ENCODE assay signal across 8 cellular contexts in the genomic region with DNA sequence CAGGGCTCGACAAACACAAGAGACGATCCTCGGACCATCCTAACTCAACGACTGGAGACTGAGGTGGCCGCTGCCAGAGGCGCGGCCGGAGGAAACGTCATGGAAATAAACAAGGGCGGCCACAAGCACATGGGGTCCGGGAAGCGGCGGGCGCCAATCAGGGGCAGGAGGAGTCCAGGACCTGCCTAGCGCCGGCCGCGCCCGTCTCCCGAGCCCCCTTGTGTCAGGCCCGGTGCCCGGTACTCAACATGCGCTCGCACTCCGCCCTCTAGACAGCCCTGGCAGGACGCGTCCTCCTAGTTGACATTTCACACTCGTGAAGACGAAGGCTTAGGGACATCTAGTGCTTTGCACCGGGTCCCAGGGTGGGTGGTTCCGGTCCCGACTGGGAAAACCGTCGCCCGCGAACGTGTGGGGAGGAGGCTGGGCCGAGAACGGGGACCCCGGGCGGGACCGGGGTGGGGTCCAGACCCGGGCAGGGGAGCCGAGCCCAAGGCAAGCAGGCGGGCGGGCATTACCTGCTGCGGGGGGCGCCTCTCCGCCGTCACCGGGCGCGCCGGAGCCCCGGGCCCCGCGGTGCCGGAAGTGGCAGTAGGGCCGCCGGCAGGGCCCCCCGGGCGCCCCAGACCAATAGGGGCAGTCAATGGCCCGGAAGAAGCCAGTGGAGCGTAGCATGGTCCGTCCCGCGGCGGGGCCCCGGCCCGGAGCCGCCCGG. TPM values are rescaled to one million over a fixed set of nuclear protein-coding genes. Genes with fewer than 3 reads are reported as not detected.
DNase-seq lines count a peak whose midpoint lies in the region; ATAC-seq, FAIRE-seq and TF ChIP-seq lines count a peak whose summit lies in the region.

No MANE protein-coding gene starts in this region.

- peak; percentile 17 for ATAC-seq in HG03571 (IDR thresholded peaks at IDR 0.05; ENCODE audit: unreplicated experiment)

- FAIRE-seq in GM19239 (lab: Jason Lieb, UNC), result peak; percentile 26
- no peak for FAIRE-seq in D721Med (lab: Jason Lieb, UNC)

- peaks cover 10% of the 10 kb centered on the region for H3K4me1 ChIP-seq in osteoblast (ENCODE audit: insufficient read depth, low read length)

- H3K4me3 ChIP-seq in fibroblast of the aortic adventitia (ENCODE audit: low read depth, low read length), result peak overlapping the region; percentile 94
- H3K4me3 ChIP-seq in osteoblast (ENCODE audit: insufficient read depth, low read length), result peak overlapping the region; percentile 99

- peak overlapping the region; percentile 87 for H3K4me3 Mint-ChIP-seq in activated CD4-positive, alpha-beta memory T cell treated with anti-CD3 and anti-CD28 coated beads, Interleukin-2, amount 10 ng/mL, durations not matched to agents 7 days and 5 days

- peak overlapping the region; percentile 88 for H3K27ac Mint-ChIP-seq in activated CD4-positive, alpha-beta memory T cell treated with anti-CD3 and anti-CD28 coated beads, Interleukin-2, amount 10 ng/mL, durations not matched to agents 7 days and 5 days

- H3K27ac ChIP-seq in osteoblast (ENCODE audit: low read depth, low read length), result peak overlapping the region; percentile 98

- H3K9me3 Mint-ChIP-seq in activated CD4-positive, alpha-beta memory T cell treated with anti-CD3 and anti-CD28 coated beads, Interleukin-2, amount 10 ng/mL, durations not matched to agents 7 days and 5 days, result no peaks in the 10 kb centered on the region

- peak overlapping the region; percentile 96 for H3K4me2 ChIP-seq in osteoblast (ENCODE audit: insufficient read depth, low read length)

- POLR2A ChIA-PET in activated CD4-positive, alpha-beta memory T cell treated with anti-CD3 and anti-CD28 coated beads, Interleukin-2, amount 10 ng/mL, durations not matched to agents 7 days and 5 days (lab: Charles Lee), result interaction anchor here (1.9 to 2.0 kb wide), 2 partner anchors 9 to 10 kb away, joined by 8 to 9 read pairs; no protein-coding TSS in a partner anchor

- H3K27me3 ChIP-seq in osteoblast (ENCODE audit: insufficient read depth, low read length), result no peaks in the 10 kb centered on the region

- CTCF ChIA-PET in activated CD4-positive, alpha-beta memory T cell treated with anti-CD3 and anti-CD28 coated beads, Interleukin-2, amount 10 ng/mL, durations not matched to agents 7 days and 5 days (lab: Charles Lee), result interaction anchor here (1.1 to 1.9 kb wide), 2 partner anchors 9 to 10 kb away, joined by 4 to 7 read pairs; no protein-coding TSS in a partner anchor

- peaks cover 2% of the 10 kb centered on the region for H3K36me3 ChIP-seq in osteoblast (ENCODE audit: insufficient read depth, low read length)

- peaks cover 81% of the 10 kb centered on the region for H3K79me2 ChIP-seq in osteoblast (ENCODE audit: insufficient read depth, low read length)

- no peaks in the 10 kb centered on the region for H3K27me3 Mint-ChIP-seq in activated CD4-positive, alpha-beta memory T cell treated with anti-CD3 and anti-CD28 coated beads, Interleukin-2, amount 10 ng/mL, durations not matched to agents 7 days and 5 days

- H4K20me1 ChIP-seq in osteoblast (ENCODE audit: insufficient read depth, low read length), result peaks cover 65% of the 10 kb centered on the region

- TF ChIP-seq CTCF in fibroblast of the aortic adventitia (IDR thresholded peaks at IDR 0.05; ENCODE audit: insufficient read depth, low read length) (no peak), osteoblast (IDR thresholded peaks at IDR 0.05; ENCODE audit: extremely low read depth, low read depth, low read length) (no peak), D721Med (IDR thresholded peaks at IDR 0.05; ENCODE audit: insufficient read depth, missing control alignments) (no peak)

- H2AFZ ChIP-seq in osteoblast (ENCODE audit: low read length), result peak overlapping the region; percentile 39

- no peaks in the 10 kb centered on the region for H3K36me3 Mint-ChIP-seq in activated CD4-positive, alpha-beta memory T cell treated with anti-CD3 and anti-CD28 coated beads, Interleukin-2, amount 10 ng/mL, durations not matched to agents 7 days and 5 days (ENCODE audit: low read depth)

- no peaks in the 10 kb centered on the region for H3K9me3 ChIP-seq in osteoblast (ENCODE audit: low read depth, low read length)

- DNase-seq in AG20443 (ENCODE audit: low spot score) (peak; percentile 57), GM19239 (ENCODE audit: insufficient read length, low spot score) (no peak), fibroblast of the aortic adventitia (ENCODE audit: low read depth) (peak; percentile 36), osteoblast (ENCODE audit: insufficient read length, low spot score, missing footprints) (peak; percentile 97), D341Med (ENCODE audit: low spot score) (no peak), D721Med (ENCODE audit: insufficient read length, low spot score) (no peak)
- peak; percentile 47 for DNase-seq in activated CD4-positive, alpha-beta memory T cell treated with anti-CD3 and anti-CD28 coated beads, Interleukin-2, amount 10 ng/mL, durations not matched to agents 7 days and 5 days

- peaks cover 48% of the 10 kb centered on the region for H3K4me1 Mint-ChIP-seq in activated CD4-positive, alpha-beta memory T cell treated with anti-CD3 and anti-CD28 coated beads, Interleukin-2, amount 10 ng/mL, durations not matched to agents 7 days and 5 days

RNA-seq across cellular contexts. Expression of a gene that starts 0.4 kb away (rescaled TPM):
- 10 to 100 TPM; 46.5 to 47.5 TPM for total RNA-seq in activated CD4-positive, alpha-beta memory T cell treated with anti-CD3 and anti-CD28 coated beads, Interleukin-2, amount 10 ng/mL, durations not matched to agents 7 days and 5 days
- total RNA-seq in fibroblast of the aortic adventitia (ENCODE audit: low replicate concordance) (9.0 and 13.0 TPM in 2 replicates), osteoblast (8.5 and 9.4 TPM in 2 replicates)

RNA-seq across cellular contexts. Expression of a gene that starts 15.5 kb away (rescaled TPM):
- 10 to 100 TPM; 24.6 to 25.7 TPM for total RNA-seq in activated CD4-positive, alpha-beta memory T cell treated with anti-CD3 and anti-CD28 coated beads, Interleukin-2, amount 10 ng/mL, durations not matched to agents 7 days and 5 days
- total RNA-seq in fibroblast of the aortic adventitia (ENCODE audit: low replicate concordance) (6.5 and 7.3 TPM in 2 replicates), osteoblast (6.9 and 11.5 TPM in 2 replicates)

RNA-seq across cellular contexts. Expression of a gene that starts 35.8 kb away (rescaled TPM):
- 10 to 100 TPM; 22.5 to 23.3 TPM for total RNA-seq in activated CD4-positive, alpha-beta memory T cell treated with anti-CD3 and anti-CD28 coated beads, Interleukin-2, amount 10 ng/mL, durations not matched to agents 7 days and 5 days
- total RNA-seq in fibroblast of the aortic adventitia (ENCODE audit: low replicate concordance) (0.16 and 3.3 TPM in 2 replicates), osteoblast (0.59 and 0.72 TPM in 2 replicates)

RNA-seq across cellular contexts. Expression of a gene that starts 37.5 kb away (rescaled TPM):
- 100 to 1,000 TPM; 255 to 259 TPM for total RNA-seq in activated CD4-positive, alpha-beta memory T cell treated with anti-CD3 and anti-CD28 coated beads, Interleukin-2, amount 10 ng/mL, durations not matched to agents 7 days and 5 days
- total RNA-seq in fibroblast of the aortic adventitia (ENCODE audit: low replicate concordance) (48.0 and 51.2 TPM in 2 replicates), osteoblast (49.5 and 52.5 TPM in 2 replicates)

RNA-seq across cellular contexts. Expression of a gene that starts 57.4 kb away (rescaled TPM):
- 10 to 100 TPM; 13.3 to 15.5 TPM for total RNA-seq in activated CD4-positive, alpha-beta memory T cell treated with anti-CD3 and anti-CD28 coated beads, Interleukin-2, amount 10 ng/mL, durations not matched to agents 7 days and 5 days
- total RNA-seq in fibroblast of the aortic adventitia (ENCODE audit: low replicate concordance) (2.6 and 4.2 TPM in 2 replicates), osteoblast (3.3 and 3.8 TPM in 2 replicates)

Comparison
In these comparisons a context has a peak if more than half of its experiments do, and no peak if none do; other contexts are left out.
1. DNase-seq: peak in AG20443 (single experiment), activated CD4-positive, alpha-beta memory T cell treated with anti-CD3 and anti-CD28 coated beads, Interleukin-2, amount 10 ng/mL, durations not matched to agents 7 days and 5 days (single experiment), fibroblast of the aortic adventitia (single experiment) and osteoblast (single experiment); none in GM19239 (single experiment), D341Med (single experiment) and D721Med (single experiment).